9 cellular contexts compared by ENCODE assay signal in genomic region chrX:78650906-78651437, GRCh38. TPM values are rescaled to one million over a fixed set of nuclear protein-coding genes. Genes with fewer than 3 reads are reported as not detected.
DNase-seq lines count a peak whose midpoint lies in the region; FAIRE-seq and TF ChIP-seq lines count a peak whose summit lies in the region.
"Had no signal": no experiment of that assay in that cellular context is flagged by ENCODE, and none has a peak within 500 bp of the region (broad histone marks: within the 10 kb centered on the region; RNA-seq: fewer than 3 reads in every experiment).

No MANE protein-coding gene starts in this region.

- 15 to 17% methylated on average over 5 of the region's 5 CpGs for WGBS in GM23248 (ENCODE audit: low coverage in 1 of 2, low lambda C conversion rate in 2 of 2, missing lambda C conversion rate in 2 of 2), 2 experiments
- 79% methylated on average over 5 of the region's 5 CpGs; no CpG with 5 or more reads in 1 of the 2 experiments for WGBS in H1 (ENCODE audit: extremely low coverage in 1 of 2, insufficient coverage in 1 of 2, insufficient read length in 1 of 2, insufficient replicate concordance in 2 of 2, low coverage in 1 of 2, low lambda C conversion rate in 2 of 2, missing lambda C conversion rate in 1 of 2), 2 experiments

- H3F3A ChIP-seq in GM23248 (ENCODE audit: insufficient read depth) (0 out of 2 replicates have a peak, but pooled peaks cover 8% of the 10 kb centered on the region), MM.1S (ENCODE audit: insufficient read depth, low read length) (peaks cover 6% of the 10 kb centered on the region; the same call in 1 of the 2 replicates)

- H2BK120ac ChIP-seq in H1 (replicated peaks; ENCODE audit: low read depth, low read length): no peak overlapping the region

- POLR2A ChIA-PET in H1 (lab: Charles Lee; ENCODE audit: partially characterized antibody): no interaction called here

- H2BK20ac ChIP-seq in H1 (ENCODE audit: low read length): no peak overlapping the region

- peaks cover 41% of the 10 kb centered on the region for H3K4me1 ChIP-seq in GM23248 (ENCODE audit: insufficient read depth)
- H3K4me1 ChIP-seq in MM.1S (ENCODE audit: low read length): peaks cover 19% of the 10 kb centered on the region
- H3K4me1 ChIP-seq in H1 (replicated peaks in 1 of 4; ENCODE audit: control insufficient read depth in 3 of 4, insufficient read depth in 4 of 4, low read length in 3 of 4): no peaks in the 10 kb centered on the region; a peak in 1 of 7 replicates

- no peaks in the 10 kb centered on the region for H4K20me1 ChIP-seq in GM23248 (ENCODE audit: insufficient read depth)
- no peaks in the 10 kb centered on the region for H4K20me1 ChIP-seq in MM.1S (ENCODE audit: insufficient read depth, low read length)
- no peaks in the 10 kb centered on the region for H4K20me1 ChIP-seq in H1 (replicated peaks in 1 of 2; ENCODE audit: control insufficient read depth in 1 of 2, insufficient read depth in 2 of 2, low read length in 2 of 2)

- H3K4me3 ChIP-seq in GM23248 (peak overlapping the region; percentile 24), MM.1S (ENCODE audit: low read length) (no peak overlapping the region), H1 (ENCODE audit: extremely low read depth in 1 of 4, insufficient read depth in 2 of 4, low read depth in 3 of 4, low read length in 4 of 4) (no peak overlapping the region)

- H3K36me3 ChIP-seq in GM23248 (ENCODE audit: low read depth) (no peaks in the 10 kb centered on the region), MM.1S (replicated peaks; ENCODE audit: insufficient read depth, low read length) (no peaks in the 10 kb centered on the region), H1 (ENCODE audit: control insufficient read depth in 2 of 4, insufficient read depth in 4 of 4, low read length in 3 of 4) (no peaks in the 10 kb centered on the region)

- H3K4me2 ChIP-seq in GM23248 (ENCODE audit: unreplicated experiment) (peak overlapping the region; percentile 68), MM.1S (ENCODE audit: low read depth, low read length) (peak overlapping the region; percentile 45; the same call in 1 of the 2 replicates), H1 (ENCODE audit: insufficient read depth in 1 of 2, low read depth in 2 of 2, low read length in 2 of 2) (no peak overlapping the region)

- peak overlapping the region; percentile 43 for H3K27ac ChIP-seq in GM23248
- H3K27ac ChIP-seq in MM.1S (ENCODE audit: low read length): peak overlapping the region; percentile 2; the same call in 1 of the 2 replicates
- H3K27ac ChIP-seq in H1 (ENCODE audit: low read depth, low read length): no peak overlapping the region

- H2BK12ac ChIP-seq in H1 (ENCODE audit: low read depth, low read length): no peak overlapping the region

- no peak overlapping the region for H4K5ac ChIP-seq in H1 (ENCODE audit: insufficient read length, low read depth, low read length)

- TF ChIP-seq CTCF in MM.1S (IDR thresholded peaks at IDR 0.05; ENCODE audit: low read length) (no peak), H1 (IDR thresholded peaks at IDR 0.05; ENCODE audit: control extremely low read depth in 1 of 3, insufficient read depth in 1 of 3, low read depth in 1 of 3, low read length in 3 of 3) (no peak)

- in situ Hi-C loops in GM23248 (cut with MboI): no loop called here

- no peak overlapping the region for H2BK5ac ChIP-seq in H1 (ENCODE audit: low read depth, low read length)

- H2AFZ ChIP-seq in GM23248 (0 out of 2 replicates have a peak overlapping the region, but pooled peaks have one; percentile 12), MM.1S (ENCODE audit: low read length) (no peak overlapping the region), H1 (ENCODE audit: low read length) (peak overlapping the region; percentile 70)

- H3K23ac ChIP-seq in H1 (ENCODE audit: insufficient read length): no peak overlapping the region

- CTCF ChIA-PET in H1 (lab: Charles Lee; ENCODE audit: partially characterized antibody): no interaction called here

- no peak overlapping the region for H2AK5ac ChIP-seq in H1 (ENCODE audit: low read depth, low read length)

- no peaks in the 10 kb centered on the region for H3K9me3 ChIP-seq in GM23248 (ENCODE audit: low read depth)
- H3K9me3 ChIP-seq in MM.1S (replicated peaks; ENCODE audit: insufficient read depth, low read length): no peaks in the 10 kb centered on the region
- no peaks in the 10 kb centered on the region for H3K9me3 ChIP-seq in H1 (ENCODE audit: insufficient read depth in 2 of 2, low read depth in 1 of 2, low read length in 1 of 2)

- H4K8ac ChIP-seq in H1 (ENCODE audit: extremely low read depth, insufficient read depth, low read length): no peak overlapping the region

- H3K79me2 ChIP-seq in GM23248 (ENCODE audit: insufficient read depth) (no peaks in the 10 kb centered on the region), MM.1S (ENCODE audit: low read length) (no peaks in the 10 kb centered on the region), H1 (ENCODE audit: control insufficient read depth in 1 of 2, insufficient read depth in 2 of 2, low read length in 2 of 2) (no peaks in the 10 kb centered on the region)

- no peaks in the 10 kb centered on the region for H3K79me1 ChIP-seq in H1 (ENCODE audit: low read depth, low read length)

- FAIRE-seq in GM12892 (lab: Jason Lieb, UNC) (peak; percentile 91), H1 (lab: Jason Lieb, UNC) (peak; percentile 57)

- no peak overlapping the region for H4K91ac ChIP-seq in H1 (replicated peaks; ENCODE audit: insufficient read length, low read length)

- no peak overlapping the region for H2BK15ac ChIP-seq in H1 (ENCODE audit: low read length)

- no peak overlapping the region for H3K4ac ChIP-seq in H1 (replicated peaks; ENCODE audit: insufficient read length, low read depth, low read length)

- H3K9ac ChIP-seq in GM23248 (no peak overlapping the region), MM.1S (ENCODE audit: low read length) (no peak overlapping the region), H1 (replicated peaks in 1 of 4; ENCODE audit: extremely low read depth in 1 of 4, low read depth in 3 of 4, low read length in 3 of 4) (no peak overlapping the region)

- no peaks in the 10 kb centered on the region for H3K9me2 ChIP-seq in GM23248 (ENCODE audit: insufficient read depth)
- H3K9me2 ChIP-seq in MM.1S (replicated peaks; ENCODE audit: insufficient read depth, low read length): no peaks in the 10 kb centered on the region

- TF ChIP-seq EP300 in H1 (IDR thresholded peaks at IDR 0.05; ENCODE audit: borderline replicate concordance in 1 of 2, low read depth in 2 of 2, low read length in 2 of 2): no peak

- TF ChIP-seq RAD21 in H1 (IDR thresholded peaks at IDR 0.05 in 1 of 2, conservative IDR thresholded peaks at IDR 0.05 in 1 of 2; ENCODE audit: low read depth in 2 of 2, low read length in 2 of 2): no peak

- H3K23me2 ChIP-seq in H1 (ENCODE audit: low read depth, low read length): no peaks in the 10 kb centered on the region

- TF ChIP-seq POLR2A in GM12892 (IDR thresholded peaks at IDR 0.05; ENCODE audit: low read depth, low read length) (no peak), H1 (IDR thresholded peaks at IDR 0.05; ENCODE audit: control extremely low read depth in 1 of 2, low read depth in 2 of 2, low read length in 2 of 2) (no peak)

- no peak overlapping the region for H3K18ac ChIP-seq in H1 (ENCODE audit: extremely low read depth, low read length)

- H3K27me3 ChIP-seq in GM23248 (replicated peaks; ENCODE audit: insufficient read depth): no peaks in the 10 kb centered on the region
- H3K27me3 ChIP-seq in MM.1S (replicated peaks; ENCODE audit: insufficient read depth, low read length): no peaks in the 10 kb centered on the region
- H3K27me3 ChIP-seq in H1 (replicated peaks in 1 of 4; ENCODE audit: control insufficient read depth in 3 of 4, extremely low read depth in 1 of 4, insufficient read depth in 3 of 4, low read length in 3 of 4): no peaks in the 10 kb centered on the region

- no peak for DNase-seq in GM12892 (ENCODE audit: insufficient read length)
- peak; percentile 55 for DNase-seq in GM23248
- DNase-seq in MM.1S: peak; percentile 87
- DNase-seq in H1 (ENCODE audit: low read depth in 1 of 2, low spot score in 2 of 2): no peak
- no peak for DNase-seq in LoVo (ENCODE audit: low spot score)
- DNase-seq in stimulated activated naive CD4-positive, alpha-beta T cell treated with Interleukin-2 at 50 U/mL for 16 hours (lab: John Stamatoyannopoulos, UW): no peak
- no peak for DNase-seq in NCI-H2029 treated with DMSO at 0.1 percent for 48 hours (lab: John Stamatoyannopoulos, UW)
- DNase-seq in NK-92 treated with Interleukin-12 subunit alpha and Interleukin-12 subunit beta, amount 100 ng/mL, for 24 hours (lab: John Stamatoyannopoulos, UW): no peak

- H3K56ac ChIP-seq in H1 (replicated peaks; ENCODE audit: insufficient read length, low read depth, low read length): no peak overlapping the region

- H3K14ac ChIP-seq in H1 (ENCODE audit: insufficient read length): no peak overlapping the region

TF ChIP-seq in H1, 55 proteins besides CTCF, POLR2A, EP300 and RAD21 (continues in another document):
- TF ChIP-seq SUZ12 (IDR thresholded peaks at IDR 0.05; ENCODE audit: low read length): no peak
- no peak for TF ChIP-seq MAX (IDR thresholded peaks at IDR 0.05)
- TF ChIP-seq POLR2AphosphoS5 (IDR thresholded peaks at IDR 0.05; ENCODE audit: low read depth, low read length): no peak
- TF ChIP-seq BCL11A (IDR thresholded peaks at IDR 0.05; ENCODE audit: low read depth in 2 of 2, low read length in 2 of 2): no peak

RNA-seq across cellular contexts. Expression of gene RTL3, which starts 8.2 kb away (rescaled TPM):
- polyA plus RNA-seq in GM12892 (2012; ENCODE audit: missing spikeins): 0.21 TPM
- under 0.01 and 0.11 TPM in 2 replicates for total RNA-seq in GM23248 (2014; rRNA removed; shearing (Covaris generic))
- polyA plus RNA-seq in GM23248 (2016; fragmentation: Nextera tagmentation; extraction: Ambion mirVana): 0.18 and 0.39 TPM in 2 replicates
- total RNA-seq in H1 (2021; fragmentation: NEBNext Ultra II Directional; extraction: Animal tissue kit (Norgen Biotek cat#: 25700)): not detected in 2 replicates
- not detected in 2 replicates for polyA plus RNA-seq in H1 (2011; rRNA removed)
- polyA plus RNA-seq in H1 (2011; cell fraction: cytosol; rRNA removed): not detected
- polyA plus RNA-seq in H1 (2011; cell fraction: nucleus; rRNA removed): not detected
- not detected in 4 replicates for polyA plus RNA-seq in H1 (2012, experiment 1 of 2)
- polyA plus RNA-seq in H1 (2012, experiment 2 of 2): not detected
- not detected for polyA plus RNA-seq in H1 (2013, experiment 1 of 2)
- polyA plus RNA-seq in H1 (2013, experiment 2 of 2): not detected
- polyA minus RNA-seq in H1 (2011; rRNA and poly(A)+ RNA removed): not detected in 2 replicates
- polyA minus RNA-seq in H1 (2011; cell fraction: cytosol; rRNA and poly(A)+ RNA removed): not detected
- not detected for polyA minus RNA-seq in H1 (2011; cell fraction: nucleus; rRNA and poly(A)+ RNA removed)
- total RNA-seq: kidney epithelial cell had no signal

Comparison
In these comparisons a context has a peak if more than half of its experiments do, and no peak if none do; other contexts are left out.
1. DNase-seq: peak in GM23248 (single experiment) and MM.1S (single experiment); none in GM12892 (single experiment), H1 (0 of 2), LoVo (single experiment), stimulated activated naive CD4-positive, alpha-beta T cell treated with Interleukin-2 at 50 U/mL for 16 hours (single experiment), NCI-H2029 treated with DMSO at 0.1 percent for 48 hours (single experiment) and NK-92 treated with Interleukin-12 subunit alpha and Interleukin-12 subunit beta, amount 100 ng/mL, for 24 hours (single experiment).
2. H3K4me2 ChIP-seq: peak in GM23248 (single experiment) and MM.1S (single experiment); none in H1 (0 of 2).